Comparison of ENCODE assay signal across 8 cellular contexts in genomic region chr13:48532473-48533206, GRCh38. TPM values are rescaled to one million over a fixed set of nuclear protein-coding genes. Genes with fewer than 3 reads are reported as not detected.
A peak's percentile ranks its signal among the peaks of the same experiment; 100 is the strongest.
DNase-seq lines count a peak whose midpoint lies in the region; ATAC-seq and FAIRE-seq lines count a peak whose summit lies in the region.

Gene RCBTB2, minus strand, starts transcription at chr13:48533080. Its CDS starts 11,141 bp downstream, at chr13:48521939.

- H3K36me3 Mint-ChIP-seq in T-helper 17 cell (ENCODE audit: low read depth) = no peaks in the 10 kb centered on the region

- peak within 1 kb of the TSS; percentile 68 for H3K4me3 ChIP-seq in right cardiac atrium (ENCODE audit: low read length)

- H3K27me3 Mint-ChIP-seq in T-helper 17 cell = no peaks in the 10 kb centered on the region

- peak within 1 kb of the TSS; percentile 98 for H3K27ac Mint-ChIP-seq in T-helper 17 cell

- under 1% methylated on average over 69 of the region's 69 CpGs for WGBS in right cardiac atrium

- H3K9me3 ChIP-seq in T-helper 17 cell (ENCODE audit: control insufficient read depth, low read length, poor library complexity, severe bottlenecking) = no peaks in the 10 kb centered on the region
- no peaks in the 10 kb centered on the region for H3K9me3 ChIP-seq in right cardiac atrium (ENCODE audit: control insufficient read depth, low read length)

- H3K4me3 Mint-ChIP-seq in T-helper 17 cell = peak within 1 kb of the TSS; percentile 94

- peak; percentile 81 for FAIRE-seq in urothelium cell line (lab: Jason Lieb, UNC)

- H3K27ac ChIP-seq in right cardiac atrium (ENCODE audit: low read length) = peak within 1 kb of the TSS; percentile 83

- intact Hi-C loops in right cardiac atrium (cut with DNase I) = loop anchor here in 1 of 4 donors (5.0 kb wide), 1 partner anchor 40 kb away; no protein-coding TSS in a partner anchor

- no peaks in the 10 kb centered on the region for H3K27me3 ChIP-seq in right cardiac atrium (ENCODE audit: control insufficient read depth, insufficient read depth)

- DNase-seq in NCI-H1694 treated with DMSO at 0.1 percent for 48 hours (lab: John Stamatoyannopoulos, UW) (peak; percentile 93), T-helper 17 cell (peak; percentile 97 to 99 (median 99)), anterior cingulate cortex (lab: John Stamatoyannopoulos, UW) (peak; percentile 71 to 99 (median 96)), right cardiac atrium (peak; percentile 100), pulmonary artery endothelial cell (ENCODE audit: low read depth, low spot score) (peak; percentile 86), urothelium cell line (ENCODE audit: low spot score) (peak; percentile 98)

- no peaks in the 10 kb centered on the region for H3K4me1 ChIP-seq in right cardiac atrium (ENCODE audit: control insufficient read depth, insufficient read depth, low read length)

- peak; percentile 88 for ATAC-seq in GM18498 (IDR thresholded peaks at IDR 0.05; ENCODE audit: unreplicated experiment)
- peak; percentile 84 for ATAC-seq in HG02885 (IDR thresholded peaks at IDR 0.05; ENCODE audit: poor library complexity, unreplicated experiment)
- ATAC-seq in T-helper 17 cell = peak; percentile 92
- ATAC-seq in right cardiac atrium = peak; percentile 98

- H3K4me1 Mint-ChIP-seq in T-helper 17 cell = peaks cover 16% of the 10 kb centered on the region

RNA-seq across cellular contexts. Expression of gene RCBTB2, which starts in this region (rescaled TPM):
- 10 to 100 TPM; 12.5 to 13.7 TPM for total RNA-seq in T-helper 17 cell
- 10 to 100 TPM in 3 of 4 donors, 1 to 10 TPM in 1; 9.0 to 17.3 (median 17.0) TPM for total RNA-seq in right cardiac atrium
- polyA plus RNA-seq in right cardiac atrium = 13.9 TPM
- total RNA-seq in pulmonary artery endothelial cell = 5.7 and 12.1 TPM in 2 replicates

Comparison
In these comparisons a context has a peak if more than half of its experiments do, and no peak if none do; other contexts are left out.
1. Peak in every context shown above with its lines: DNase-seq, ATAC-seq, H3K4me3 ChIP-seq and H3K27ac ChIP-seq.